ENCODE assay signal across 1 cellular context in genomic region chr20:4921275-4921674, GRCh38.
A peak's percentile ranks its signal among the peaks of the same experiment; 100 is the strongest.
TF ChIP-seq lines count a peak whose summit lies in the region.
"Not testable (repeated sequence)": the region's sequence is repeated elsewhere in the genome, so short reads cannot be mapped to it uniquely, and the experiment has no call there.

No MANE protein-coding gene starts in this region.

TF ChIP-seq in HepG2, 621 proteins besides CTCF, POLR2A, EP300 and RAD21 (continued from another document):
- 0 out of 2 replicates have a peak, but pooled peaks have one; percentile 32 for TF ChIP-seq ZBTB26 (CRISPR knock-in tag; IDR thresholded peaks at IDR 0.05; ENCODE audit: borderline replicate concordance)
- TF ChIP-seq NR2F6, SOX6 (IDR thresholded peaks at IDR 0.05): not testable (repeated sequence)
- TF ChIP-seq NR2F6 (CRISPR knock-in tag; IDR thresholded peaks at IDR 0.05): peak; percentile 86
- TF ChIP-seq GATAD2A (CRISPR knock-in tag; IDR thresholded peaks at IDR 0.05): 0 out of 2 replicates have a peak, but pooled peaks have one; percentile 30
- peak; percentile 51 for TF ChIP-seq TEAD3 (CRISPR knock-in tag; optimal IDR thresholded peaks at IDR 0.05; ENCODE audit: borderline replicate concordance)
- peak; percentile 51; the same call in 1 of the 2 replicates for TF ChIP-seq ARID5B (CRISPR knock-in tag; IDR thresholded peaks at IDR 0.05)
- TF ChIP-seq HNF4A (CRISPR knock-in tag; IDR thresholded peaks at IDR 0.05): 0 out of 2 replicates have a peak, but pooled peaks have one; percentile 21
- peak; percentile 30; the same call in 1 of the 2 replicates for TF ChIP-seq HOMEZ (CRISPR knock-in tag; IDR thresholded peaks at IDR 0.05; ENCODE audit: low read depth)
- TF ChIP-seq ZMYM3 (CRISPR knock-in tag; IDR thresholded peaks at IDR 0.05): 0 out of 2 replicates have a peak, but pooled peaks have one; percentile 47
- TF ChIP-seq SAP130 (CRISPR knock-in tag; IDR thresholded peaks at IDR 0.05; ENCODE audit: low read depth): 0 out of 2 replicates have a peak, but pooled peaks have one; percentile 32
- TF ChIP-seq RARA (CRISPR knock-in tag; IDR thresholded peaks at IDR 0.05): peak; percentile 54
- peak; percentile 55 for TF ChIP-seq ZNF629 (CRISPR knock-in tag; conservative IDR thresholded peaks at IDR 0.05)
- TF ChIP-seq ZNF362 (CRISPR knock-in tag; IDR thresholded peaks at IDR 0.05; ENCODE audit: borderline replicate concordance): peak; percentile 30; the same call in 1 of the 2 replicates
- TF ChIP-seq FOXP4 (CRISPR knock-in tag; IDR thresholded peaks at IDR 0.05): peak; percentile 42; the same call in 1 of the 2 replicates
- peak; percentile 23; the same call in 1 of the 2 replicates for TF ChIP-seq ZNF792 (CRISPR knock-in tag; IDR thresholded peaks at IDR 0.05)
- peak; percentile 37; the same call in 1 of the 2 replicates for TF ChIP-seq PAXIP1 (CRISPR knock-in tag; conservative IDR thresholded peaks at IDR 0.05)
- 0 out of 2 replicates have a peak, but pooled peaks have one; percentile 17 for TF ChIP-seq MED1 (CRISPR knock-in tag; IDR thresholded peaks at IDR 0.05)
- TF ChIP-seq SALL1 (CRISPR knock-in tag; IDR thresholded peaks at IDR 0.05): peak; percentile 48
- TF ChIP-seq IKZF5 (CRISPR knock-in tag; IDR thresholded peaks at IDR 0.05): peak; percentile 38; the same call in 1 of the 2 replicates
- TF ChIP-seq SOX6 (CRISPR knock-in tag; IDR thresholded peaks at IDR 0.05): 0 out of 2 replicates have a peak, but pooled peaks have one; percentile 11
- TF ChIP-seq ZNF770 (CRISPR knock-in tag; IDR thresholded peaks at IDR 0.05): peak; percentile 83
- peak; percentile 71 for TF ChIP-seq SP5 (CRISPR knock-in tag; IDR thresholded peaks at IDR 0.05; ENCODE audit: borderline replicate concordance, low read depth)
- 0 out of 2 replicates have a peak, but pooled peaks have one; percentile 21 for TF ChIP-seq MEIS2 (CRISPR knock-in tag; IDR thresholded peaks at IDR 0.05)
